8 cellular contexts compared by ENCODE assay signal in the genomic region with DNA sequence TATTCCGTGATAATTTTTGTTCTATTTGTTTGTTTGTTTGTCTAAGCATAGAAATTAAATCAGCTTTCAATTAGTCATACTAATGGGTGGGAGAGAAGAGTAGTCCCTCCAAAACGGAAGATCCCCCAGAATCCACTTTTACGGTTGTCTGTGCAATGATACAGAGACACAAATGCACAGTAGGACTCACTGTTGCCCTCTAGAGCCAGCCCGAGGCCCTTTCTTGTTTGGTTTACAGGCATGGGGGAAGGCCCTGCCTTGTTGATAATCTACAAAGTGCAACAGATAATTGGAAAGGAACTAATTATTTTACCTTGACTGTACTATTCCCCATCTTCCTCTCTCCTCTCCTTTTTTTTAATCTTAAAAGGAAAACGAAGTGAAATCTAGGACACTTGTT.
DNase-seq lines count a peak whose midpoint lies in the region; ATAC-seq, FAIRE-seq and TF ChIP-seq lines count a peak whose summit lies in the region.

No MANE protein-coding gene starts in this region.

- TF ChIP-seq CTCF in colonic mucosa (IDR thresholded peaks at IDR 0.05), result peak; percentile 50

- intact Hi-C loops in colonic mucosa (cut with DNase I), result no loop called here

- FAIRE-seq in HTR-8/SVneo (lab: Jason Lieb, UNC), result no peak

- DNase-seq in DMS 273 treated with DMSO at 0.1 percent for 48 hours (lab: John Stamatoyannopoulos, UW), result peak; percentile 6
- DNase-seq in HTR-8/SVneo (ENCODE audit: insufficient read length, low spot score), result peak; percentile 31
- peak; percentile 7 for DNase-seq in T-helper 22 cell (ENCODE audit: low read depth)
- peak; percentile 57 for DNase-seq in colonic mucosa
- DNase-seq in naive thymus-derived CD8-positive, alpha-beta T cell, result peak in 8 of 10 donors; percentile 37 to 73 (median 50)

- no peaks in the 10 kb centered on the region for H3K36me3 Mint-ChIP-seq in naive thymus-derived CD8-positive, alpha-beta T cell

- H3K27ac ChIP-seq in colonic mucosa, result no peak overlapping the region

- no peaks in the 10 kb centered on the region for H3K4me1 ChIP-seq in colonic mucosa

- H3K27ac Mint-ChIP-seq in naive thymus-derived CD8-positive, alpha-beta T cell, result peak overlapping the region; percentile 76 to 95 (median 86)

- no peaks in the 10 kb centered on the region for H3K9me3 ChIP-seq in colonic mucosa

- no peaks in the 10 kb centered on the region for H3K9me3 Mint-ChIP-seq in naive thymus-derived CD8-positive, alpha-beta T cell

- no peaks in the 10 kb centered on the region for H3K27me3 ChIP-seq in colonic mucosa

- no peak overlapping the region for H3K9ac ChIP-seq in colonic mucosa (ENCODE audit: low read depth in 2 of 2, low read length in 2 of 2)

- peaks cover 43 to 81% (median 65%) of the 10 kb centered on the region in 4 donors for H3K4me1 Mint-ChIP-seq in naive thymus-derived CD8-positive, alpha-beta T cell

- POLR2A ChIA-PET in naive thymus-derived CD8-positive, alpha-beta T cell (lab: Charles Lee), result interaction anchor here (0.7 to 2.4 kb wide), 5 partner anchors 20 to 267 kb away, joined by 3 to 11 read pairs (median 4); partner anchors contain the start of gene BCL2L11

- H3K4me3 Mint-ChIP-seq in naive thymus-derived CD8-positive, alpha-beta T cell, result peak overlapping the region in 9 of 10 donors; percentile 2 to 83 (median 67)

- no peaks in the 10 kb centered on the region for H3K27me3 Mint-ChIP-seq in naive thymus-derived CD8-positive, alpha-beta T cell

- no peak for ATAC-seq in naive thymus-derived CD8-positive, alpha-beta T cell
- ATAC-seq in GM18861 (IDR thresholded peaks at IDR 0.05; ENCODE audit: unreplicated experiment) (no peak), GM18517 (IDR thresholded peaks at IDR 0.05; ENCODE audit: unreplicated experiment) (no peak), GM21528 (IDR thresholded peaks at IDR 0.05; ENCODE audit: low FRiP score, unreplicated experiment) (no peak)

- no peak overlapping the region for H3K4me3 ChIP-seq in colonic mucosa

- H3K36me3 ChIP-seq in colonic mucosa, result no peaks in the 10 kb centered on the region

Comparison
In these comparisons a context has a peak if more than half of its experiments do, and no peak if none do; other contexts are left out.
1. DNase-seq: peak in every context shown above with its lines; median percentile 57 in colonic mucosa; 50 in naive thymus-derived CD8-positive, alpha-beta T cell; 31 in HTR-8/SVneo; 7 in T-helper 22 cell; 6 in DMS 273 treated with DMSO at 0.1 percent for 48 hours.